Comparison of ENCODE assay signal across 11 cellular contexts in genomic region chrX:24396236-24396929, GRCh38. TPM values are rescaled to one million over a fixed set of nuclear protein-coding genes. Genes with fewer than 3 reads are reported as not detected.
DNase-seq lines count a peak whose midpoint lies in the region; ATAC-seq, FAIRE-seq and TF ChIP-seq lines count a peak whose summit lies in the region.
"Had no signal": no experiment of that assay in that cellular context is flagged by ENCODE, and none has a peak within 500 bp of the region (broad histone marks: within the 10 kb centered on the region; RNA-seq: fewer than 3 reads in every experiment).

No MANE protein-coding gene starts in this region.

- H3K4me3 ChIP-seq in gastroesophageal sphincter (no peak overlapping the region), thoracic aorta (peak overlapping the region; percentile 51), small intestine (ENCODE audit: low read depth in 1 of 2, low read length in 2 of 2) (no peak overlapping the region)
- H3K4me3 ChIP-seq: A549 had no signal

- H3K27me3 ChIP-seq in gastroesophageal sphincter (no peaks in the 10 kb centered on the region), thoracic aorta (replicated peaks; ENCODE audit: insufficient read depth) (no peaks in the 10 kb centered on the region), small intestine (ENCODE audit: control insufficient read depth in 2 of 2, insufficient read depth in 2 of 2, low read length in 2 of 2) (no peaks in the 10 kb centered on the region)

- 40 to 60% methylated on average over 5 of the region's 5 CpGs for WGBS in gastroesophageal sphincter (ENCODE audit: low coverage in 1 of 2), 2 donors
- WGBS in small intestine, 3 donors = 63 to 71% (median 67%) methylated on average over 5 of the region's 5 CpGs

- no peak for TF ChIP-seq POLR2A in gastroesophageal sphincter (IDR thresholded peaks at IDR 0.05)

- no peak for TF ChIP-seq EP300 in gastroesophageal sphincter (IDR thresholded peaks at IDR 0.05)

- H3K27ac ChIP-seq in gastroesophageal sphincter (peak overlapping the region; percentile 74 to 78 (median 77)), thoracic aorta (peak overlapping the region; percentile 56 to 81), small intestine (ENCODE audit: low read depth in 1 of 2, low read length in 1 of 2) (no peak overlapping the region)
- H3K27ac ChIP-seq: A549 had no signal

- FAIRE-seq in small intestine (lab: Jason Lieb, UNC) = no peak

- H3K9me3 ChIP-seq in gastroesophageal sphincter (no peaks in the 10 kb centered on the region), thoracic aorta (no peaks in the 10 kb centered on the region), small intestine (ENCODE audit: control insufficient read depth, low read depth) (no peaks in the 10 kb centered on the region)
- H3K9me3 ChIP-seq: A549 had no signal

- H3K4me1 ChIP-seq in gastroesophageal sphincter = peaks cover 0 to 21% (median 0%) of the 10 kb centered on the region in 3 donors
- peaks cover 0 to 24% of the 10 kb centered on the region in 2 donors for H3K4me1 ChIP-seq in thoracic aorta (ENCODE audit: control insufficient read depth in 1 of 2, low read depth in 2 of 2)
- no peaks in the 10 kb centered on the region for H3K4me1 ChIP-seq in small intestine (ENCODE audit: control insufficient read depth in 2 of 2, insufficient read depth in 1 of 2, low read depth in 1 of 2, low read length in 1 of 2)
- H3K4me1 ChIP-seq: A549 had no signal

- ATAC-seq in gastroesophageal sphincter = peak; percentile 34
- ATAC-seq in thoracic aorta (ENCODE audit: insufficient number of reproducible peaks, low FRiP score, low read depth) = peak; percentile 75
- ATAC-seq in HG03457 (IDR thresholded peaks at IDR 0.05; ENCODE audit: unreplicated experiment) = no peak

- DNase-seq in NCI-H2196 (lab: John Stamatoyannopoulos, UW; ENCODE audit: unreplicated experiment) (peak; percentile 10), NCI-H2196 treated with DMSO at 0.1 percent for 48 hours (lab: John Stamatoyannopoulos, UW; ENCODE audit: unreplicated experiment) (no peak), RPMI7951 (ENCODE audit: low read depth) (peak; percentile 67), thoracic aorta (ENCODE audit: low spot score) (no peak), COR-L47 (lab: John Stamatoyannopoulos, UW) (no peak), small intestine (no peak)
- DNase-seq: activated effector memory CD4-positive, alpha-beta T cell treated with anti-CD3 and anti-CD28 coated beads, Interleukin-2, amount 50 U/mL, for 16 hours; natural killer cell had no signal

- TF ChIP-seq CTCF in gastroesophageal sphincter (IDR thresholded peaks at IDR 0.05) = no peak
- no peak for TF ChIP-seq CTCF in thoracic aorta (IDR thresholded peaks at IDR 0.05)

- no peaks in the 10 kb centered on the region for H3K36me3 ChIP-seq in gastroesophageal sphincter
- no peaks in the 10 kb centered on the region for H3K36me3 ChIP-seq in thoracic aorta
- no peaks in the 10 kb centered on the region for H3K36me3 ChIP-seq in small intestine (ENCODE audit: control insufficient read depth in 2 of 2, insufficient read depth in 2 of 2, low read length in 2 of 2)

RNA-seq across cellular contexts. Expression of gene SUPT20HL1, which starts 35.9 kb away (rescaled TPM):
- not detected in 2 replicates for total RNA-seq in RPMI7951 (2014; rRNA removed; shearing (Covaris generic))
- total RNA-seq in gastroesophageal sphincter = 1 to 10 TPM in 1 of 4 donors, under 1 TPM in 1, not detected in 2; 0.12 to 1.4 TPM
- total RNA-seq in thoracic aorta = not detected
- polyA plus RNA-seq in small intestine = not detected
- total RNA-seq: natural killer cell had no signal
- polyA plus RNA-seq: A549 had no signal

Comparison
In these comparisons a context has a peak if more than half of its experiments do, and no peak if none do; other contexts are left out.
1. DNase-seq: peak in NCI-H2196 (single experiment) and RPMI7951 (single experiment); none in NCI-H2196 treated with DMSO at 0.1 percent for 48 hours (single experiment), thoracic aorta (single experiment), COR-L47 (single experiment) and small intestine (single experiment).
2. H3K27ac ChIP-seq: peak in gastroesophageal sphincter (4 of 4) and thoracic aorta (2 of 2); none in small intestine (0 of 2).